Comparison of ENCODE assay signal across 10 cellular contexts in genomic region chr7:138257459-138258193, GRCh38.
DNase-seq lines count a peak whose midpoint lies in the region; ATAC-seq and TF ChIP-seq lines count a peak whose summit lies in the region.
"Had no signal": no experiment of that assay in that cellular context is flagged by ENCODE, and none has a peak within 500 bp of the region (broad histone marks: within the 10 kb centered on the region; RNA-seq: fewer than 3 reads in every experiment).

No MANE protein-coding gene starts in this region.

- H3K9me3 Mint-ChIP-seq in nephron progenitor cell, result peaks cover 22% of the 10 kb centered on the region

- 42% methylated on average over 10 of the region's 10 CpGs for WGBS in prostate gland

- DNase-seq in HuH-7 (ENCODE audit: low spot score) (peak; percentile 42), UCSD-AML1 (lab: John Stamatoyannopoulos, UW; ENCODE audit: unreplicated experiment) (peak; percentile 48), right atrium auricular region (ENCODE audit: low spot score) (peak; percentile 63), pulmonary artery endothelial cell (ENCODE audit: low read depth, low spot score) (peak; percentile 35), nephron progenitor cell (no peak), NCI-H2171 treated with DMSO at 0.1 percent for 48 hours (lab: John Stamatoyannopoulos, UW) (no peak), prostate gland (ENCODE audit: low spot score) (no peak)
- DNase-seq: DMS153, NCI-H1417 had no signal

- no peak for TF ChIP-seq POLR2A in prostate gland (IDR thresholded peaks at IDR 0.05)

- intact Hi-C loops in prostate gland (cut with DNase I), result no loop called here

- H3K27me3 ChIP-seq in right atrium auricular region, result no peaks in the 10 kb centered on the region
- no peaks in the 10 kb centered on the region for H3K27me3 ChIP-seq in prostate gland (replicated peaks; ENCODE audit: insufficient read depth)

- no peaks in the 10 kb centered on the region for H3K9me3 ChIP-seq in right atrium auricular region
- no peaks in the 10 kb centered on the region for H3K9me3 ChIP-seq in prostate gland

- H3K27ac Mint-ChIP-seq in nephron progenitor cell, result no peak overlapping the region

- H3K4me1 ChIP-seq in right atrium auricular region, result peaks cover 0 to 14% of the 10 kb centered on the region in 2 donors
- H3K4me1 ChIP-seq in prostate gland (replicated peaks), result no peaks in the 10 kb centered on the region

- no peak for ATAC-seq in GM19035 (IDR thresholded peaks at IDR 0.05; ENCODE audit: unreplicated experiment)

- H3K36me3 ChIP-seq in right atrium auricular region (no peaks in the 10 kb centered on the region), prostate gland (no peaks in the 10 kb centered on the region)

- H3K27me3 Mint-ChIP-seq in nephron progenitor cell (ENCODE audit: low read depth, poor library complexity), result peaks cover 3% of the 10 kb centered on the region

- H3K4me3 Mint-ChIP-seq in nephron progenitor cell, result no peak overlapping the region

- H3K36me3 Mint-ChIP-seq in nephron progenitor cell (ENCODE audit: low read depth), result no peaks in the 10 kb centered on the region

- H3K27ac ChIP-seq in right atrium auricular region, result peak overlapping the region in 1 of 2 donors; percentile 51
- H3K27ac ChIP-seq in prostate gland, result no peak overlapping the region

- no peaks in the 10 kb centered on the region for H3K4me1 Mint-ChIP-seq in nephron progenitor cell

- no peak for TF ChIP-seq CTCF in right atrium auricular region (IDR thresholded peaks at IDR 0.05)
- no peak for TF ChIP-seq CTCF in nephron progenitor cell (IDR thresholded peaks at IDR 0.05)
- no peak for TF ChIP-seq CTCF in prostate gland (IDR thresholded peaks at IDR 0.05)

- H3K4me3 ChIP-seq in right atrium auricular region (no peak overlapping the region), prostate gland (no peak overlapping the region)

Comparison
In these comparisons a context has a peak if more than half of its experiments do, and no peak if none do; other contexts are left out.
1. DNase-seq: peak in HuH-7 (single experiment), UCSD-AML1 (single experiment), right atrium auricular region (single experiment) and pulmonary artery endothelial cell (single experiment); none in nephron progenitor cell (single experiment), NCI-H2171 treated with DMSO at 0.1 percent for 48 hours (single experiment) and prostate gland (single experiment).